ENCODE assay signal across 29 cellular contexts in the genomic region with DNA sequence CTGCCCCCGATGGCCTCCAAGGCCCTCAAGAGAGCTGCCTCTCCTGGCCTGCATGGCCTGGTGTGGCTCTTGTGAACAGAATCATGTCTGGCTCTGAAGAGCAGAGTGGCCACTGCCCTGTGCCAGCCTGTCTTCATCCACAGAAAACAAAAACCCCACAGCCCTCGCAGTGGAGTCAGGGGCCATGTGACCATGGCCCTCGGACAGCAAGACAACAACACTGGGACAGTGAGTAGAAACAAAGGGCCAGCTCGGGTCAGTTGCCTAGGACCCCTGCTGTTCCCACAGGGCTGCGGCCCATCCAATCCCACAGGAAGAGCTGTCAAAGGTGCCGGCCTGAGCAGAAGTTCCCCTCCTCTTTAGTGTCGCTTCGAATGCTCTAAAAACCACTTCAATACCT.
DNase-seq lines count a peak whose midpoint lies in the region; TF ChIP-seq lines count a peak whose summit lies in the region.
"Had no signal": no experiment of that assay in that cellular context is flagged by ENCODE, and none has a peak within 500 bp of the region (broad histone marks: within the 10 kb centered on the region; RNA-seq: fewer than 3 reads in every experiment).

No MANE protein-coding gene starts in this region.

- H2BK120ac ChIP-seq in H9 (ENCODE audit: low read depth, low read length, poor library complexity, severe bottlenecking) = no peak overlapping the region

- H3K14ac ChIP-seq in H9 (ENCODE audit: insufficient read depth, low read length) = no peak overlapping the region

- H4K5ac ChIP-seq in H9 (ENCODE audit: insufficient read length, low read depth, low read length) = no peak overlapping the region

- H3K9me3 ChIP-seq in H9 (ENCODE audit: control insufficient read depth, low read depth, low read length) = no peaks in the 10 kb centered on the region
- H3K9me3 ChIP-seq: BE2C, esophagus muscularis mucosa, Peyer's patch had no signal

- H2BK15ac ChIP-seq in H9 (ENCODE audit: low read depth, low read length) = no peak overlapping the region

- H3K27ac ChIP-seq in H9 (ENCODE audit: insufficient read length, low read depth, low read length) = no peak overlapping the region
- H3K27ac ChIP-seq in substantia nigra (ENCODE audit: low read depth, low read length, poor library complexity, severe bottlenecking) = peak overlapping the region; percentile 60
- H3K27ac ChIP-seq: esophagus muscularis mucosa, Peyer's patch had no signal

- WGBS in H9 (ENCODE audit: extremely low coverage, insufficient read length, low lambda C conversion rate) = no CpG with 5 or more reads among the region's 8 CpGs

- H3K18ac ChIP-seq in H9 (ENCODE audit: insufficient read length, low read depth, low read length) = no peak overlapping the region

- no peak overlapping the region for H2BK12ac ChIP-seq in H9 (ENCODE audit: insufficient read length, low read depth, low read length)

- no peaks in the 10 kb centered on the region; the same call in 1 of the 2 replicates for H3K4me1 ChIP-seq in H9 (ENCODE audit: insufficient read depth, low read length)

- DNase-seq in H9 (no peak), chondrocyte (ENCODE audit: low spot score) (no peak), midbrain (lab: John Stamatoyannopoulos, UW) (peak; percentile 58), substantia nigra (lab: John Stamatoyannopoulos, UW) (peak in 37 of 49 donors; percentile 22 to 80 (median 47)), NCI-H2171 treated with DMSO at 0.1 percent for 48 hours (lab: John Stamatoyannopoulos, UW) (no peak)
- no peak for DNase-seq in stimulated activated CD4-positive, alpha-beta T cell treated with anti-CD3 and anti-CD28 coated beads, Interleukin-4, amount 100 ng/mL, for 4 hours
- no peak for DNase-seq in activated naive CD4-positive, alpha-beta T cell treated with anti-CD3 and anti-CD28 coated beads, Interleukin-2, amount 50 U/mL, for 16 hours
- DNase-seq: ACHN; activated CD4-positive, alpha-beta T cell treated with anti-CD3 and anti-CD28 coated beads for 4 hours; activated CD8-positive, alpha-beta T cell treated with anti-CD3 and anti-CD28 coated beads, Interleukin-2, amount 10 ng/mL, durations not matched to agents 7 days and 5 days; BE2C; CD8-positive, alpha-beta memory T cell; foreskin fibroblast; mesendoderm; NCI-H1436 treated with DMSO at 0.1 percent for 48 hours; NCI-H446 treated with DMSO at 0.1 percent for 48 hours; NCI-H774; occipital lobe; SIG-M5; stimulated activated CD4-positive, alpha-beta T cell treated with anti-CD3 and anti-CD28 coated beads, Interleukin-15, amount 100 ng/mL, for 24 hours; SW 1271; T-helper 9 cell had no signal

- no peak overlapping the region for H3K56ac ChIP-seq in H9 (ENCODE audit: insufficient read length, low read depth, low read length)

- H3K27me3 ChIP-seq in H9 (ENCODE audit: insufficient read depth, low read length) = no peaks in the 10 kb centered on the region
- H3K27me3 ChIP-seq: BE2C, cardiac muscle cell, esophagus muscularis mucosa, Peyer's patch had no signal

- H3K79me2 ChIP-seq in H9 (ENCODE audit: insufficient read depth, low read length) = no peaks in the 10 kb centered on the region

- H2AK5ac ChIP-seq in H9 (ENCODE audit: insufficient read length, low read length) = no peak overlapping the region

- H3K4me1 Mint-ChIP-seq in H9 (peaks cover 21 to 30% of the 10 kb centered on the region in 2 experiments), chondrocyte (ENCODE audit: low read depth) (peaks cover 59% of the 10 kb centered on the region)
- H3K4me1 Mint-ChIP-seq: CD8-positive, alpha-beta memory T cell had no signal

- no peak overlapping the region for H3K23ac ChIP-seq in H9 (ENCODE audit: insufficient read length, low read depth, low read length)

- H2BK20ac ChIP-seq in H9 (ENCODE audit: low read depth, low read length, poor library complexity, severe bottlenecking) = no peak overlapping the region

- H4K91ac ChIP-seq in H9 (ENCODE audit: insufficient read length, low read depth, low read length) = no peak overlapping the region

- TF ChIP-seq CTCF in H9 (conservative IDR thresholded peaks at IDR 0.05) = no peak
- no peak for TF ChIP-seq CTCF in chondrocyte (IDR thresholded peaks at IDR 0.05)

- peaks cover 13 to 53% (median 24%) of the 10 kb centered on the region in 3 experiments; a peak in 6 of 7 replicates for H3K36me3 Mint-ChIP-seq in H9 (ENCODE audit: insufficient read depth in 1 of 3, low read depth in 3 of 3)
- peaks cover 11% of the 10 kb centered on the region for H3K36me3 Mint-ChIP-seq in chondrocyte (ENCODE audit: low read depth)
- H3K36me3 Mint-ChIP-seq: activated naive CD4-positive, alpha-beta T cell treated with anti-CD3 and anti-CD28 coated beads, Interleukin-2, amount 50 U/mL, for 72 hours; CD8-positive, alpha-beta memory T cell; stimulated activated effector memory CD8-positive, alpha-beta T cell treated with anti-CD3 and anti-CD28 coated beads, Interleukin-12 subunit alpha, Interleukin-12 subunit beta, amount 100 ng/mL, for 72 hours had no signal

- H3K4ac ChIP-seq in H9 (ENCODE audit: low read depth, low read length) = no peak overlapping the region

- no peaks in the 10 kb centered on the region for H4K20me1 ChIP-seq in H9 (ENCODE audit: control insufficient read depth, insufficient read depth, insufficient read length)

- H3K9me3 Mint-ChIP-seq in H9 (no peaks in the 10 kb centered on the region), chondrocyte (ENCODE audit: low read depth) (no peaks in the 10 kb centered on the region)
- H3K9me3 Mint-ChIP-seq: activated naive CD4-positive, alpha-beta T cell treated with anti-CD3 and anti-CD28 coated beads, Interleukin-2, amount 50 U/mL, for 72 hours; activated T-helper 17 cell treated with anti-CD3 and anti-CD28 coated beads, Interleukin-2, amount 50 U/mL, for 72 hours; CD8-positive, alpha-beta memory T cell; dendritic cell treated with granulocyte-macrophage colony-stimulating factor and Interleukin-4, amounts not matched to agents 40 ng/mL and 50 ng/mL, for 4 days; stimulated activated effector memory CD8-positive, alpha-beta T cell treated with anti-CD3 and anti-CD28 coated beads, Interleukin-12 subunit alpha, Interleukin-12 subunit beta, amount 100 ng/mL, for 72 hours had no signal

- H3K9ac ChIP-seq in H9 (ENCODE audit: extremely low read depth, insufficient read length, low read length) = no peak overlapping the region

- no peak overlapping the region for H4K8ac ChIP-seq in H9 (replicated peaks; ENCODE audit: insufficient read length, low read depth, low read length)

- H3K27me3 Mint-ChIP-seq in H9 (ENCODE audit: low read depth) (no peaks in the 10 kb centered on the region), chondrocyte (ENCODE audit: low read depth) (no peaks in the 10 kb centered on the region)

- H3K4me3 Mint-ChIP-seq in H9 = no peak overlapping the region
- no peak overlapping the region for H3K4me3 Mint-ChIP-seq in chondrocyte (ENCODE audit: unreplicated experiment)
- H3K4me3 Mint-ChIP-seq: activated CD8-positive, alpha-beta T cell treated with anti-CD3 and anti-CD28 coated beads, Interleukin-2, amount 10 ng/mL, durations not matched to agents 7 days and 5 days; activated T-helper 17 cell treated with anti-CD3 and anti-CD28 coated beads, Interleukin-2, amount 50 U/mL, for 72 hours; dendritic cell treated with granulocyte-macrophage colony-stimulating factor and Interleukin-4, amounts not matched to agents 40 ng/mL and 50 ng/mL, for 4 days; stimulated activated effector memory CD8-positive, alpha-beta T cell treated with anti-CD3 and anti-CD28 coated beads, Interleukin-12 subunit alpha, Interleukin-12 subunit beta, amount 100 ng/mL, for 72 hours had no signal

- H3K27ac Mint-ChIP-seq in H9 (peak overlapping the region in 2 of 3 experiments; percentile 26 to 29; a peak in 2 of 7 replicates), chondrocyte (ENCODE audit: unreplicated experiment) (peak overlapping the region; percentile 41)
- H3K27ac Mint-ChIP-seq: activated CD8-positive, alpha-beta T cell treated with anti-CD3 and anti-CD28 coated beads, Interleukin-2, amount 10 ng/mL, durations not matched to agents 7 days and 5 days; activated T-helper 17 cell treated with anti-CD3 and anti-CD28 coated beads, Interleukin-2, amount 50 U/mL, for 72 hours; CD8-positive, alpha-beta memory T cell; dendritic cell treated with granulocyte-macrophage colony-stimulating factor and Interleukin-4, amounts not matched to agents 40 ng/mL and 50 ng/mL, for 4 days; stimulated activated effector memory CD8-positive, alpha-beta T cell treated with anti-CD3 and anti-CD28 coated beads, Interleukin-12 subunit alpha, Interleukin-12 subunit beta, amount 100 ng/mL, for 72 hours had no signal

- no peak overlapping the region for H3K4me2 ChIP-seq in H9 (ENCODE audit: insufficient read depth, insufficient read length, low read length)

- H2BK5ac ChIP-seq in H9 (ENCODE audit: insufficient read length, low read length) = no peak overlapping the region

- H3K23me2 ChIP-seq in H9 (ENCODE audit: insufficient read length, low read depth, low read length, poor library complexity, severe bottlenecking) = no peaks in the 10 kb centered on the region

- no peak overlapping the region for H2AFZ ChIP-seq in H9 (ENCODE audit: low read length)

- no peaks in the 10 kb centered on the region for H3K79me1 ChIP-seq in H9 (ENCODE audit: insufficient read depth, low read depth, low read length, poor library complexity, severe bottlenecking)

- H3T11ph ChIP-seq in H9 (ENCODE audit: low read length) = no peak overlapping the region

Comparison
In these comparisons a context has a peak if more than half of its experiments do, and no peak if none do; other contexts are left out.
1. DNase-seq: peak in midbrain (single experiment) and substantia nigra (37 of 49); none in H9 (single experiment), chondrocyte (single experiment), NCI-H2171 treated with DMSO at 0.1 percent for 48 hours (single experiment), stimulated activated CD4-positive, alpha-beta T cell treated with anti-CD3 and anti-CD28 coated beads, Interleukin-4, amount 100 ng/mL, for 4 hours (0 of 2) and activated naive CD4-positive, alpha-beta T cell treated with anti-CD3 and anti-CD28 coated beads, Interleukin-2, amount 50 U/mL, for 16 hours (single experiment).